ENCODE assay signal across 1 cellular context in the genomic region with DNA sequence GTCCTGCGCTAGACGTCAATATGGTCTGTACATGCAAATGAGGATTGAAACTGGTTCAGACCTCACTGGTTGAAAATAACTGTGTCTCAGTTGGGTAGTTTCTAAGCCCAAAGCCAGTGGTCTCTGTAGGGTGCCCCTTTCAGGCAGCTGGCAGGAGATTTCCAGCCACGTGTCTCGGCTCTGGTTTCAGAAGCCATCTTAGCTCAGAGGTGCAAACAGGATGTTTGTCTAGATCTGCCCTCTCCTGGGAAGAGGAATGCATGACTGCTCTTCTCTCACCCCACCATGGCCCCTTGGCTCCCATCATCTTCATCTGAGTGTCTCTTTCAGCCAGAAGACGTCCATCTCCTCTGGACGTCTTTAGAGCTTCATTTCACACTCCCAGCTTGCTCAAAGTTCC.
TF ChIP-seq lines count a peak whose summit lies in the region.
"Not testable (repeated sequence)": the region's sequence is repeated elsewhere in the genome, so short reads cannot be mapped to it uniquely, and the experiment has no call there.

No MANE protein-coding gene starts in this region.

TF ChIP-seq in K562, 482 proteins besides CTCF, POLR2A, EP300 and RAD21 (continued from another document):
- TF ChIP-seq, protein P1, sequence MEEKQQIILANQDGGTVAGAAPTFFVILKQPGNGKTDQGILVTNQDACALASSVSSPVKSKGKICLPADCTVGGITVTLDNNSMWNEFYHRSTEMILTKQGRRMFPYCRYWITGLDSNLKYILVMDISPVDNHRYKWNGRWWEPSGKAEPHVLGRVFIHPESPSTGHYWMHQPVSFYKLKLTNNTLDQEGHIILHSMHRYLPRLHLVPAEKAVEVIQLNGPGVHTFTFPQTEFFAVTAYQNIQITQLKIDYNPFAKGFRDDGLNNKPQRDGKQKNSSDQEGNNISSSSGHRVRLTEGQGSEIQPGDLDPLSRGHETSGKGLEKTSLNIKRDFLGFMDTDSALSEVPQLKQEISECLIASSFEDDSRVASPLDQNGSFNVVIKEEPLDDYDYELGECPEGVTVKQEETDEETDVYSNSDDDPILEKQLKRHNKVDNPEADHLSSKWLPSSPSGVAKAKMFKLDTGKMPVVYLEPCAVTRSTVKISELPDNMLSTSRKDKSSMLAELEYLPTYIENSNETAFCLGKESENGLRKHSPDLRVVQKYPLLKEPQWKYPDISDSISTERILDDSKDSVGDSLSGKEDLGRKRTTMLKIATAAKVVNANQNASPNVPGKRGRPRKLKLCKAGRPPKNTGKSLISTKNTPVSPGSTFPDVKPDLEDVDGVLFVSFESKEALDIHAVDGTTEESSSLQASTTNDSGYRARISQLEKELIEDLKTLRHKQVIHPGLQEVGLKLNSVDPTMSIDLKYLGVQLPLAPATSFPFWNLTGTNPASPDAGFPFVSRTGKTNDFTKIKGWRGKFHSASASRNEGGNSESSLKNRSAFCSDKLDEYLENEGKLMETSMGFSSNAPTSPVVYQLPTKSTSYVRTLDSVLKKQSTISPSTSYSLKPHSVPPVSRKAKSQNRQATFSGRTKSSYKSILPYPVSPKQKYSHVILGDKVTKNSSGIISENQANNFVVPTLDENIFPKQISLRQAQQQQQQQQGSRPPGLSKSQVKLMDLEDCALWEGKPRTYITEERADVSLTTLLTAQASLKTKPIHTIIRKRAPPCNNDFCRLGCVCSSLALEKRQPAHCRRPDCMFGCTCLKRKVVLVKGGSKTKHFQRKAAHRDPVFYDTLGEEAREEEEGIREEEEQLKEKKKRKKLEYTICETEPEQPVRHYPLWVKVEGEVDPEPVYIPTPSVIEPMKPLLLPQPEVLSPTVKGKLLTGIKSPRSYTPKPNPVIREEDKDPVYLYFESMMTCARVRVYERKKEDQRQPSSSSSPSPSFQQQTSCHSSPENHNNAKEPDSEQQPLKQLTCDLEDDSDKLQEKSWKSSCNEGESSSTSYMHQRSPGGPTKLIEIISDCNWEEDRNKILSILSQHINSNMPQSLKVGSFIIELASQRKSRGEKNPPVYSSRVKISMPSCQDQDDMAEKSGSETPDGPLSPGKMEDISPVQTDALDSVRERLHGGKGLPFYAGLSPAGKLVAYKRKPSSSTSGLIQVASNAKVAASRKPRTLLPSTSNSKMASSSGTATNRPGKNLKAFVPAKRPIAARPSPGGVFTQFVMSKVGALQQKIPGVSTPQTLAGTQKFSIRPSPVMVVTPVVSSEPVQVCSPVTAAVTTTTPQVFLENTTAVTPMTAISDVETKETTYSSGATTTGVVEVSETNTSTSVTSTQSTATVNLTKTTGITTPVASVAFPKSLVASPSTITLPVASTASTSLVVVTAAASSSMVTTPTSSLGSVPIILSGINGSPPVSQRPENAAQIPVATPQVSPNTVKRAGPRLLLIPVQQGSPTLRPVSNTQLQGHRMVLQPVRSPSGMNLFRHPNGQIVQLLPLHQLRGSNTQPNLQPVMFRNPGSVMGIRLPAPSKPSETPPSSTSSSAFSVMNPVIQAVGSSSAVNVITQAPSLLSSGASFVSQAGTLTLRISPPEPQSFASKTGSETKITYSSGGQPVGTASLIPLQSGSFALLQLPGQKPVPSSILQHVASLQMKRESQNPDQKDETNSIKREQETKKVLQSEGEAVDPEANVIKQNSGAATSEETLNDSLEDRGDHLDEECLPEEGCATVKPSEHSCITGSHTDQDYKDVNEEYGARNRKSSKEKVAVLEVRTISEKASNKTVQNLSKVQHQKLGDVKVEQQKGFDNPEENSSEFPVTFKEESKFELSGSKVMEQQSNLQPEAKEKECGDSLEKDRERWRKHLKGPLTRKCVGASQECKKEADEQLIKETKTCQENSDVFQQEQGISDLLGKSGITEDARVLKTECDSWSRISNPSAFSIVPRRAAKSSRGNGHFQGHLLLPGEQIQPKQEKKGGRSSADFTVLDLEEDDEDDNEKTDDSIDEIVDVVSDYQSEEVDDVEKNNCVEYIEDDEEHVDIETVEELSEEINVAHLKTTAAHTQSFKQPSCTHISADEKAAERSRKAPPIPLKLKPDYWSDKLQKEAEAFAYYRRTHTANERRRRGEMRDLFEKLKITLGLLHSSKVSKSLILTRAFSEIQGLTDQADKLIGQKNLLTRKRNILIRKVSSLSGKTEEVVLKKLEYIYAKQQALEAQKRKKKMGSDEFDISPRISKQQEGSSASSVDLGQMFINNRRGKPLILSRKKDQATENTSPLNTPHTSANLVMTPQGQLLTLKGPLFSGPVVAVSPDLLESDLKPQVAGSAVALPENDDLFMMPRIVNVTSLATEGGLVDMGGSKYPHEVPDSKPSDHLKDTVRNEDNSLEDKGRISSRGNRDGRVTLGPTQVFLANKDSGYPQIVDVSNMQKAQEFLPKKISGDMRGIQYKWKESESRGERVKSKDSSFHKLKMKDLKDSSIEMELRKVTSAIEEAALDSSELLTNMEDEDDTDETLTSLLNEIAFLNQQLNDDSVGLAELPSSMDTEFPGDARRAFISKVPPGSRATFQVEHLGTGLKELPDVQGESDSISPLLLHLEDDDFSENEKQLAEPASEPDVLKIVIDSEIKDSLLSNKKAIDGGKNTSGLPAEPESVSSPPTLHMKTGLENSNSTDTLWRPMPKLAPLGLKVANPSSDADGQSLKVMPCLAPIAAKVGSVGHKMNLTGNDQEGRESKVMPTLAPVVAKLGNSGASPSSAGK (IDR thresholded peaks at IDR 0.05), result 0 out of 2 replicates have a peak, but pooled peaks have one; percentile 23
- TF ChIP-seq MYC (IDR thresholded peaks at IDR 0.05; ENCODE audit: low read depth, low read length) (peak; percentile 75), L3MBTL2 (IDR thresholded peaks at IDR 0.05) (peak; percentile 58; the same call in 1 of the 2 replicates)
- not testable (repeated sequence) for TF ChIP-seq MYC (CRISPR knock-in tag; IDR thresholded peaks at IDR 0.05; ENCODE audit: borderline replicate concordance, low read depth)
